ENCODE assay signal across 19 cellular contexts in the genomic region with DNA sequence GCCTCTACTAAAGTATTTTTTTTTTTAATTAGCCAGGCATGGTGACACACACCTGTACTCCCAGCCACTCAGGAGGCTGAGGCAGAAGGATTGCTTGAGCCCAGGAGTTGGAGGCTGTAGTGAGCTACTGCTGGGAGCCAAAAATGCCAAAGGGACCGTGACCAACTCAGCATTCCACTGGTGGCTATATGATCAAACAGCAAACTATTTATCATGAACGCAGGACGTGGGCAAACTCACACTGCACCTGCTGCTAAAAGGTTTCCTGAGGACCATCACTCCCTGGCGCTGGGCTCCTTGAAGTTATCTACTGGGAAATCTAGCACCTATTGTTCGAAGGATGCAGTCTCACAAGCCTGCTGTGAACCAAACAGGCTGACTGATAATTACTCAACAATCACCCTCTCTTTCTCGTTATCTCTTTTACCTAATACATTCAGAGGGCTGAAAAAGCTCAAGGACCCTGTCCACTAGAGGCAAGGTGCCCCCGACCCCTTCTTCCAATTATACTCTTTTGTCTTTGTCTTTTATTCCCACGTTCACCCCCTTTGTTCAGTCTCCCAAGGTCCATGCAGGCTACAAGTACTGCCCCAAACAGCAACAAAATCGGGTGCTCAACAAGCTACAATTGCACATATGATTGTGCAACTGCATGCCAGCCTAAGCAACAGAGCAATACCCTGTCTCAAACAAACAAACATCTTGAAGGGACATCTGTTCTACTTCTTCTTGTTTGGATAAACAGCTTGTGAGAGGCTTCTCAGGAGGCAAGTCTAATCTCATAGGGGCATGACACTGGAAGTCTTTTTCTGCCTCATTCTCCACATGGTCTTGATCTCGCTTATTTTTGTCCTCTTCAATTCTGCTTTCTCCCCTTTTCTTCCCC. TPM values are rescaled to one million over a fixed set of nuclear protein-coding genes. Genes with fewer than 3 reads are reported as not detected.
"Had no signal": no experiment of that assay in that cellular context is flagged by ENCODE, and none has a peak within 500 bp of the region (broad histone marks: within the 10 kb centered on the region; RNA-seq: fewer than 3 reads in every experiment).

No MANE protein-coding gene starts in this region.

- DNase-seq: activated CD4-positive, alpha-beta memory T cell treated with anti-CD3 and anti-CD28 coated beads, Interleukin-2, amount 10 ng/mL, durations not matched to agents 7 days and 5 days; activated CD4-positive, alpha-beta T cell treated with anti-CD3 and anti-CD28 coated beads for 48 hours; activated CD4-positive, CD25-positive, alpha-beta regulatory T cell; activated CD8-positive, alpha-beta memory T cell treated with anti-CD3 and anti-CD28 coated beads, Interleukin-2, amount 10 ng/mL, durations not matched to agents 7 days and 5 days; amygdala; effector memory CD8-positive, alpha-beta T cell; gastrocnemius medialis; head of caudate nucleus; nephron progenitor cell; occipital lobe; stomach; T1000 had no signal

- H3K4me3 ChIP-seq: cardiac muscle cell, gastrocnemius medialis, stomach had no signal

- H3K27me3 ChIP-seq: cardiac muscle cell, gastrocnemius medialis, stomach had no signal

- H3K27ac ChIP-seq: cardiac muscle cell, epithelial cell of prostate, gastrocnemius medialis, stomach had no signal

- H3K4me1 ChIP-seq: stomach had no signal

- FAIRE-seq: kidney had no signal

- ATAC-seq: activated CD8-positive, alpha-beta memory T cell treated with anti-CD3 and anti-CD28 coated beads, Interleukin-2, amount 10 ng/mL, durations not matched to agents 7 days and 5 days; effector memory CD8-positive, alpha-beta T cell; gastrocnemius medialis; left lobe of liver had no signal

- H3K9me3 ChIP-seq: gastrocnemius medialis, stomach had no signal

- H3K36me3 ChIP-seq: cardiac muscle cell had no signal

RNA-seq across cellular contexts. Expression of a gene that starts 47.7 kb away (rescaled TPM):
- total RNA-seq: activated CD4-positive, alpha-beta memory T cell treated with anti-CD3 and anti-CD28 coated beads, Interleukin-2, amount 10 ng/mL, durations not matched to agents 7 days and 5 days; activated CD8-positive, alpha-beta memory T cell treated with anti-CD3 and anti-CD28 coated beads, Interleukin-2, amount 10 ng/mL, durations not matched to agents 7 days and 5 days; dermis microvascular lymphatic vessel endothelial cell; lung microvascular endothelial cell; renal cortical epithelial cell had no signal
